Comparison of ENCODE assay signal across 1 cellular context in genomic region chrX:49880668-49881067, GRCh38.
TF ChIP-seq lines count a peak whose summit lies in the region.

No MANE protein-coding gene starts in this region.

TF ChIP-seq in A549, 52 proteins besides CTCF, POLR2A, EP300 and RAD21 (continued from another document):
- no peak for TF ChIP-seq CHD2 (IDR thresholded peaks at IDR 0.05; ENCODE audit: low read length, partially characterized antibody)
- no peak for TF ChIP-seq SMC3 (IDR thresholded peaks at IDR 0.05)
- TF ChIP-seq FOSL2 (IDR thresholded peaks at IDR 0.05) = no peak
- TF ChIP-seq FOSL2 (CRISPR knock-in tag; IDR thresholded peaks at IDR 0.05) = no peak
- no peak for TF ChIP-seq CEBPB (IDR thresholded peaks at IDR 0.05)
- TF ChIP-seq TFCP2L1 (CRISPR knock-in tag; IDR thresholded peaks at IDR 0.05) = no peak
- no peak for TF ChIP-seq CBX2 (IDR thresholded peaks at IDR 0.05; ENCODE audit: borderline replicate concordance, low read depth)
- no peak for TF ChIP-seq JUNB (IDR thresholded peaks at IDR 0.05)
